14 cellular contexts compared by ENCODE assay signal in the genomic region with DNA sequence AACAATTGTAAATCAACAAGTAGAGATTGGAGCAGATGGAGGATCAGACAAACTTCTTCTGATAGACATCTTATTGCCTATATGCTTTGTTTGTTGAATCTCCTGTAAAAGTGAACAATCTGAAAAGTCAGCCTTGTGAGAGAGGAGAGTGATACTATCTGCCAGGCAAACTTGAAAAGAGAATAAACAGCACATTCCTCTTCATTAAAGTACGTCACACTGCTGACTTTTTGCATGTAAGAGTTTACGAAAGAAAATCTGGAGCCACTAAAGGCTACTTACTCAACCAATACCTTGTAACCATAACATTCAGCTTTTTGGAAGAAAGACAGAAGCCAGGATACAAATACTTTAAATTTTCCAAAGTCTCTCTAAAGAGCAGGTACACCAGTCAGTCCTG. TPM values are rescaled to one million over a fixed set of nuclear protein-coding genes. Genes with fewer than 3 reads are reported as not detected.
"Had no signal": no experiment of that assay in that cellular context is flagged by ENCODE, and none has a peak within 500 bp of the region (broad histone marks: within the 10 kb centered on the region; RNA-seq: fewer than 3 reads in every experiment).

No MANE protein-coding gene starts in this region.

- H3K27me3 ChIP-seq: foreskin keratinocyte, tibial artery had no signal

- ATAC-seq: foreskin keratinocyte; right cardiac atrium; stimulated activated effector memory CD8-positive, alpha-beta T cell treated with anti-CD3 and anti-CD28 coated beads, Interleukin-12 subunit alpha, Interleukin-12 subunit beta, amount 100 ng/mL, for 72 hours had no signal

- H3K4me3 ChIP-seq: left ventricle myocardium inferior, tibial artery had no signal

- H3K27ac ChIP-seq: foreskin keratinocyte, left ventricle myocardium inferior, tibial artery had no signal

- H3K4me1 ChIP-seq: foreskin keratinocyte, left ventricle myocardium inferior, tibial artery had no signal

- H3K9me3 ChIP-seq: left ventricle myocardium inferior, tibial artery had no signal

- H3K36me3 ChIP-seq: left ventricle myocardium inferior, tibial artery had no signal

- DNase-seq: activated CD4-positive, alpha-beta memory T cell treated with anti-CD3 and anti-CD28 coated beads for 36 hours; activated gamma-delta T cell; activated naive CD8-positive, alpha-beta T cell treated with anti-CD3 and anti-CD28 coated beads, Interleukin-2, amount 10 ng/mL, durations not matched to agents 7 days and 5 days; activated T-cell treated with anti-CD3 and anti-CD28 coated beads, Interleukin-2, amount 50 U/mL, for 48 hours; aorta; foreskin keratinocyte; head of caudate nucleus; left ventricle myocardium inferior; nucleus accumbens; right cardiac atrium; small intestine; SW 1271; tibial artery had no signal

RNA-seq across cellular contexts. Expression of a gene that starts 42.5 kb away (rescaled TPM):
- total RNA-seq: activated CD4-positive, alpha-beta memory T cell treated with anti-CD3 and anti-CD28 coated beads for 36 hours; activated naive CD8-positive, alpha-beta T cell treated with anti-CD3 and anti-CD28 coated beads, Interleukin-2, amount 10 ng/mL, durations not matched to agents 7 days and 5 days; foreskin keratinocyte had no signal
- polyA plus RNA-seq: foreskin keratinocyte had no signal
